Comparison of ENCODE assay signal across 1 cellular context in the genomic region with DNA sequence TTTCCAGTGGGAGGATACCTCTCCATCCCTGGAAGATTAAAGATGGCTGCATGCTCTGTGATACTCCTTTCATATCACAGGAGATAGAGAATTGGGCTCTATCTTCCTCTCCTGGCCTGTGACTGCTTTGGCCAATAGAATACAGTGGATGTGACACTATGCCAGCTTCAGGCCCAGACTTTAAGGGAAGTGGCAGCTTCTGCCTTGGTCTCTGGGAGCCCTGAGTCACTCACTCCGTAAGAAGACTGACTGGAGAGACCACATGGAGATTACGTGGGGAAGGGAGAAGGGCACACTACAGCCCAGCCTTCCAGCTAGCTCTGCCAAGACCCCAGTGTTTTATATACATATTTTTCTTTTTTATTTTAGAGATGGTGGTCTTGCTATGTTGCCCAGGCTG.
TF ChIP-seq lines count a peak whose summit lies in the region.

No MANE protein-coding gene starts in this region.

TF ChIP-seq in WTC11, 78 proteins besides CTCF, POLR2A, EP300 and RAD21 (continued from another document):
- TF ChIP-seq OVOL2 (CRISPR knock-in tag; IDR thresholded peaks at IDR 0.05; ENCODE audit: borderline replicate concordance): no peak
- TF ChIP-seq ZNF416 (CRISPR knock-in tag; IDR thresholded peaks at IDR 0.05): no peak
- no peak for TF ChIP-seq NR2C2 (CRISPR knock-in tag; IDR thresholded peaks at IDR 0.05)
- no peak for TF ChIP-seq TEAD1 (CRISPR knock-in tag; IDR thresholded peaks at IDR 0.05)
- no peak for TF ChIP-seq ESRRA (CRISPR knock-in tag; IDR thresholded peaks at IDR 0.05; ENCODE audit: borderline replicate concordance)
- TF ChIP-seq, protein P1, sequence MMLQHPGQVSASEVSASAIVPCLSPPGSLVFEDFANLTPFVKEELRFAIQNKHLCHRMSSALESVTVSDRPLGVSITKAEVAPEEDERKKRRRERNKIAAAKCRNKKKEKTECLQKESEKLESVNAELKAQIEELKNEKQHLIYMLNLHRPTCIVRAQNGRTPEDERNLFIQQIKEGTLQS (CRISPR knock-in tag; conservative IDR thresholded peaks at IDR 0.05): no peak
- TF ChIP-seq MXD4 (CRISPR knock-in tag; IDR thresholded peaks at IDR 0.05; ENCODE audit: borderline replicate concordance): no peak
- TF ChIP-seq, protein P2, sequence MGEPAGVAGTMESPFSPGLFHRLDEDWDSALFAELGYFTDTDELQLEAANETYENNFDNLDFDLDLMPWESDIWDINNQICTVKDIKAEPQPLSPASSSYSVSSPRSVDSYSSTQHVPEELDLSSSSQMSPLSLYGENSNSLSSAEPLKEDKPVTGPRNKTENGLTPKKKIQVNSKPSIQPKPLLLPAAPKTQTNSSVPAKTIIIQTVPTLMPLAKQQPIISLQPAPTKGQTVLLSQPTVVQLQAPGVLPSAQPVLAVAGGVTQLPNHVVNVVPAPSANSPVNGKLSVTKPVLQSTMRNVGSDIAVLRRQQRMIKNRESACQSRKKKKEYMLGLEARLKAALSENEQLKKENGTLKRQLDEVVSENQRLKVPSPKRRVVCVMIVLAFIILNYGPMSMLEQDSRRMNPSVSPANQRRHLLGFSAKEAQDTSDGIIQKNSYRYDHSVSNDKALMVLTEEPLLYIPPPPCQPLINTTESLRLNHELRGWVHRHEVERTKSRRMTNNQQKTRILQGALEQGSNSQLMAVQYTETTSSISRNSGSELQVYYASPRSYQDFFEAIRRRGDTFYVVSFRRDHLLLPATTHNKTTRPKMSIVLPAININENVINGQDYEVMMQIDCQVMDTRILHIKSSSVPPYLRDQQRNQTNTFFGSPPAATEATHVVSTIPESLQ (CRISPR knock-in tag; IDR thresholded peaks at IDR 0.05): no peak
- TF ChIP-seq, protein P3, sequence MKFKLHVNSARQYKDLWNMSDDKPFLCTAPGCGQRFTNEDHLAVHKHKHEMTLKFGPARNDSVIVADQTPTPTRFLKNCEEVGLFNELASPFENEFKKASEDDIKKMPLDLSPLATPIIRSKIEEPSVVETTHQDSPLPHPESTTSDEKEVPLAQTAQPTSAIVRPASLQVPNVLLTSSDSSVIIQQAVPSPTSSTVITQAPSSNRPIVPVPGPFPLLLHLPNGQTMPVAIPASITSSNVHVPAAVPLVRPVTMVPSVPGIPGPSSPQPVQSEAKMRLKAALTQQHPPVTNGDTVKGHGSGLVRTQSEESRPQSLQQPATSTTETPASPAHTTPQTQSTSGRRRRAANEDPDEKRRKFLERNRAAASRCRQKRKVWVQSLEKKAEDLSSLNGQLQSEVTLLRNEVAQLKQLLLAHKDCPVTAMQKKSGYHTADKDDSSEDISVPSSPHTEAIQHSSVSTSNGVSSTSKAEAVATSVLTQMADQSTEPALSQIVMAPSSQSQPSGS (CRISPR knock-in tag; IDR thresholded peaks at IDR 0.05; ENCODE audit: borderline replicate concordance, low read depth): no peak
- TF ChIP-seq, protein P4, sequence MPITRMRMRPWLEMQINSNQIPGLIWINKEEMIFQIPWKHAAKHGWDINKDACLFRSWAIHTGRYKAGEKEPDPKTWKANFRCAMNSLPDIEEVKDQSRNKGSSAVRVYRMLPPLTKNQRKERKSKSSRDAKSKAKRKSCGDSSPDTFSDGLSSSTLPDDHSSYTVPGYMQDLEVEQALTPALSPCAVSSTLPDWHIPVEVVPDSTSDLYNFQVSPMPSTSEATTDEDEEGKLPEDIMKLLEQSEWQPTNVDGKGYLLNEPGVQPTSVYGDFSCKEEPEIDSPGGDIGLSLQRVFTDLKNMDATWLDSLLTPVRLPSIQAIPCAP (CRISPR knock-in tag; IDR thresholded peaks at IDR 0.05): no peak
